Comparison of ENCODE assay signal across 12 cellular contexts in genomic region chr17:77066165-77066564, GRCh38.
DNase-seq lines count a peak whose midpoint lies in the region; ATAC-seq, FAIRE-seq and TF ChIP-seq lines count a peak whose summit lies in the region.
"Had no signal": no experiment of that assay in that cellular context is flagged by ENCODE, and none has a peak within 500 bp of the region (broad histone marks: within the 10 kb centered on the region; RNA-seq: fewer than 3 reads in every experiment).

No MANE protein-coding gene starts in this region.

- no peaks in the 10 kb centered on the region for H3K79me1 ChIP-seq in H1 (ENCODE audit: low read depth, low read length)

- ATAC-seq in GM18867 (IDR thresholded peaks at IDR 0.05; ENCODE audit: unreplicated experiment) (no peak), HG03342 (IDR thresholded peaks at IDR 0.05; ENCODE audit: unreplicated experiment) (no peak), GM18858 (IDR thresholded peaks at IDR 0.05; ENCODE audit: unreplicated experiment) (no peak)

- no peak overlapping the region for H2BK15ac ChIP-seq in H1 (ENCODE audit: low read length)

- no peak overlapping the region for H3K56ac ChIP-seq in H1 (replicated peaks; ENCODE audit: insufficient read length, low read depth, low read length)

- H4K8ac ChIP-seq in H1 (ENCODE audit: extremely low read depth, insufficient read depth, low read length) = no peak overlapping the region

- H2AFZ ChIP-seq in Loucy (ENCODE audit: low read length) (peak overlapping the region; percentile 68; the same call in 1 of the 2 replicates), H1 (ENCODE audit: low read length) (no peak overlapping the region)
- H2AFZ ChIP-seq: GM23248 had no signal

- H4K91ac ChIP-seq in H1 (replicated peaks; ENCODE audit: insufficient read length, low read length) = no peak overlapping the region

- no peak for TF ChIP-seq EP300 in H1 (IDR thresholded peaks at IDR 0.05; ENCODE audit: borderline replicate concordance in 1 of 2, low read depth in 2 of 2, low read length in 2 of 2)

- H3K36me3 ChIP-seq in BLaER1 treated with 17β-estradiol and CSF1 and Interleukin-3, amounts not matched to agents 10 nM and 100 nM = no peaks in the 10 kb centered on the region
- H3K36me3 ChIP-seq in Loucy (ENCODE audit: insufficient read depth, low read length) = no peaks in the 10 kb centered on the region
- H3K36me3 ChIP-seq in H1 (ENCODE audit: control insufficient read depth in 2 of 4, insufficient read depth in 4 of 4, low read length in 3 of 4) = no peaks in the 10 kb centered on the region
- H3K36me3 ChIP-seq: BE2C had no signal

- no peaks in the 10 kb centered on the region for H3K9me2 ChIP-seq in Loucy (replicated peaks; ENCODE audit: low read depth, low read length)

- no peak overlapping the region for H3K27ac ChIP-seq in BLaER1 treated with 17β-estradiol and CSF1 and Interleukin-3, amounts not matched to agents 10 nM and 100 nM
- no peak overlapping the region for H3K27ac ChIP-seq in H1 (ENCODE audit: low read depth, low read length)
- H3K27ac ChIP-seq: GM23248 had no signal

- no peaks in the 10 kb centered on the region for H3F3A ChIP-seq in Loucy (ENCODE audit: low read depth)

- no peak overlapping the region; the same call in 1 of the 2 replicates for H3K18ac ChIP-seq in H1 (ENCODE audit: extremely low read depth, low read length)

- H2BK120ac ChIP-seq in H1 (replicated peaks; ENCODE audit: low read depth, low read length) = no peak overlapping the region

- H3K4me3 ChIP-seq in BLaER1 treated with 17β-estradiol and CSF1 and Interleukin-3, amounts not matched to agents 10 nM and 100 nM = no peak overlapping the region
- H3K4me3 ChIP-seq in Loucy (ENCODE audit: low read length, poor library complexity, severe bottlenecking) (no peak overlapping the region), H1 (ENCODE audit: extremely low read depth in 1 of 4, insufficient read depth in 2 of 4, low read depth in 3 of 4, low read length in 4 of 4) (no peak overlapping the region)
- H3K4me3 ChIP-seq: GM23248 had no signal

- H3K9me3 ChIP-seq in BLaER1 treated with 17β-estradiol and CSF1 and Interleukin-3, amounts not matched to agents 10 nM and 100 nM (replicated peaks in 1 of 11) = no peaks in the 10 kb centered on the region
- no peaks in the 10 kb centered on the region for H3K9me3 ChIP-seq in Loucy (ENCODE audit: insufficient read depth, low read depth, low read length)
- H3K9me3 ChIP-seq in H1 (ENCODE audit: insufficient read depth in 2 of 2, low read depth in 1 of 2, low read length in 1 of 2) = no peaks in the 10 kb centered on the region
- H3K9me3 ChIP-seq: BE2C, Caco-2 had no signal

- TF ChIP-seq CTCF in Loucy (conservative IDR thresholded peaks at IDR 0.05; ENCODE audit: low read length) (no peak), H1 (IDR thresholded peaks at IDR 0.05; ENCODE audit: control extremely low read depth in 1 of 3, insufficient read depth in 1 of 3, low read depth in 1 of 3, low read length in 3 of 3) (no peak)

- H3K79me2 ChIP-seq in Loucy (ENCODE audit: insufficient read depth, low read length) = no peaks in the 10 kb centered on the region
- H3K79me2 ChIP-seq in H1 (ENCODE audit: control insufficient read depth in 1 of 2, insufficient read depth in 2 of 2, low read length in 2 of 2) = no peaks in the 10 kb centered on the region

- DNase-seq in H1 (ENCODE audit: low read depth in 1 of 2, low spot score in 2 of 2) = no peak
- DNase-seq in NCI-H2081 (lab: John Stamatoyannopoulos, UW) = no peak
- DNase-seq: GF-D8 had no signal

- no peaks in the 10 kb centered on the region for H3K27me3 ChIP-seq in BLaER1 treated with 17β-estradiol and CSF1 and Interleukin-3, amounts not matched to agents 10 nM and 100 nM
- no peaks in the 10 kb centered on the region for H3K27me3 ChIP-seq in Loucy (ENCODE audit: insufficient read depth, low read length, poor library complexity, severe bottlenecking)
- no peaks in the 10 kb centered on the region for H3K27me3 ChIP-seq in H1 (replicated peaks in 1 of 4; ENCODE audit: control insufficient read depth in 3 of 4, extremely low read depth in 1 of 4, insufficient read depth in 3 of 4, low read length in 3 of 4)
- H3K27me3 ChIP-seq: BE2C had no signal

- H3K4me1 ChIP-seq in BLaER1 treated with 17β-estradiol and CSF1 and Interleukin-3, amounts not matched to agents 10 nM and 100 nM = peaks cover 0 to 19% (median 7%) of the 10 kb centered on the region in 10 experiments; a peak in 14 of 20 replicates
- H3K4me1 ChIP-seq in Loucy (ENCODE audit: insufficient read depth, low read length, poor library complexity, severe bottlenecking) (no peaks in the 10 kb centered on the region), H1 (replicated peaks in 1 of 4; ENCODE audit: control insufficient read depth in 3 of 4, insufficient read depth in 4 of 4, low read length in 3 of 4) (peaks cover 0 to 3% (median 0%) of the 10 kb centered on the region in 4 experiments; a peak in 3 of 7 replicates)
- H3K4me1 ChIP-seq: Caco-2 had no signal

- H2BK12ac ChIP-seq in H1 (ENCODE audit: low read depth, low read length) = no peak overlapping the region

- H2BK20ac ChIP-seq in H1 (ENCODE audit: low read length) = peak overlapping the region; percentile 75; the same call in 1 of the 2 replicates

- peak overlapping the region in 1 of 11 experiments; percentile 13; a peak in 1 of 22 replicates for H3K9ac ChIP-seq in BLaER1 treated with 17β-estradiol and CSF1 and Interleukin-3, amounts not matched to agents 10 nM and 100 nM
- H3K9ac ChIP-seq in Loucy (ENCODE audit: low read depth, low read length, poor library complexity, severe bottlenecking) (no peak overlapping the region), H1 (replicated peaks in 1 of 4; ENCODE audit: extremely low read depth in 1 of 4, low read depth in 3 of 4, low read length in 3 of 4) (no peak overlapping the region)
- H3K9ac ChIP-seq: GM23248 had no signal

- H3K23me2 ChIP-seq in H1 (ENCODE audit: low read depth, low read length) = 0 out of 2 replicates have a peak, but pooled peaks cover 2% of the 10 kb centered on the region

- TF ChIP-seq POLR2A in H1 (IDR thresholded peaks at IDR 0.05; ENCODE audit: control extremely low read depth in 1 of 2, low read depth in 2 of 2, low read length in 2 of 2) = no peak

- H3K4ac ChIP-seq in H1 (replicated peaks; ENCODE audit: insufficient read length, low read depth, low read length) = no peak overlapping the region

- no peak overlapping the region for H2AK5ac ChIP-seq in H1 (ENCODE audit: low read depth, low read length)

- H3K14ac ChIP-seq in H1 (ENCODE audit: insufficient read length) = no peak overlapping the region

- POLR2A ChIA-PET in H1 (lab: Charles Lee; ENCODE audit: partially characterized antibody) = interaction anchor here (0.9 to 1.0 kb wide), 2 partner anchors 97 to 134 kb away, joined by 3 read pairs; no protein-coding TSS in a partner anchor

- no peak overlapping the region for H2BK5ac ChIP-seq in H1 (ENCODE audit: low read depth, low read length)

- no peak overlapping the region for H4K5ac ChIP-seq in H1 (ENCODE audit: insufficient read length, low read depth, low read length)

- H3K4me2 ChIP-seq in BLaER1 treated with 17β-estradiol and CSF1 and Interleukin-3, amounts not matched to agents 10 nM and 100 nM = peak overlapping the region in 8 of 11 experiments; percentile 31 to 63 (median 58); a peak in 13 of 22 replicates
- H3K4me2 ChIP-seq in Loucy (ENCODE audit: low read depth, low read length, poor library complexity, severe bottlenecking) (no peak overlapping the region), H1 (ENCODE audit: insufficient read depth in 1 of 2, low read depth in 2 of 2, low read length in 2 of 2) (no peak overlapping the region)

- no peak overlapping the region for H3K23ac ChIP-seq in H1 (ENCODE audit: insufficient read length)

- 87% methylated on average over 2 of the region's 2 CpGs; no CpG with 5 or more reads in 1 of the 2 experiments for WGBS in H1 (ENCODE audit: extremely low coverage in 1 of 2, insufficient coverage in 1 of 2, insufficient read length in 1 of 2, insufficient replicate concordance in 2 of 2, low coverage in 1 of 2, low lambda C conversion rate in 2 of 2, missing lambda C conversion rate in 1 of 2), 2 experiments

- no peaks in the 10 kb centered on the region for H4K20me1 ChIP-seq in BLaER1 treated with 17β-estradiol and CSF1 and Interleukin-3, amounts not matched to agents 10 nM and 100 nM
- H4K20me1 ChIP-seq in Loucy (ENCODE audit: insufficient read depth, low read length, poor library complexity, severe bottlenecking) (no peaks in the 10 kb centered on the region), H1 (replicated peaks in 1 of 2; ENCODE audit: control insufficient read depth in 1 of 2, insufficient read depth in 2 of 2, low read length in 2 of 2) (no peaks in the 10 kb centered on the region)

- TF ChIP-seq RAD21 in H1 (IDR thresholded peaks at IDR 0.05 in 1 of 2, conservative IDR thresholded peaks at IDR 0.05 in 1 of 2; ENCODE audit: low read depth in 2 of 2, low read length in 2 of 2) = no peak

- CTCF ChIA-PET in H1 (lab: Charles Lee; ENCODE audit: partially characterized antibody) = interaction anchor here (0.6 to 6.5 kb wide), 20 partner anchors 9 to 204 kb away, joined by 3 to 83 read pairs (median 3); partner anchors contain the start of gene MGAT5B

- no peak for FAIRE-seq in H1 (lab: Jason Lieb, UNC)
- FAIRE-seq: A204.1 had no signal

TF ChIP-seq in H1, 55 proteins besides CTCF, POLR2A, EP300 and RAD21 (continues in another document):
- no peak for TF ChIP-seq EZH2 (IDR thresholded peaks at IDR 0.05; ENCODE audit: low read depth, low read length, severe bottlenecking)
- TF ChIP-seq KDM4A (IDR thresholded peaks at IDR 0.05; ENCODE audit: low read depth, low read length, severe bottlenecking) = no peak
- no peak for TF ChIP-seq RFX5 (IDR thresholded peaks at IDR 0.05; ENCODE audit: borderline replicate concordance, low read depth, low read length)
- no peak for TF ChIP-seq GTF2F1 (IDR thresholded peaks at IDR 0.05; ENCODE audit: borderline replicate concordance, low read depth, low read length)
- TF ChIP-seq CBX8 (IDR thresholded peaks at IDR 0.05; ENCODE audit: borderline replicate concordance, low read depth, low read length) = no peak
- TF ChIP-seq KDM1A (IDR thresholded peaks at IDR 0.05; ENCODE audit: borderline replicate concordance, low read length) = no peak
- TF ChIP-seq BCL11A (IDR thresholded peaks at IDR 0.05; ENCODE audit: low read depth in 2 of 2, low read length in 2 of 2) = no peak
- TF ChIP-seq BRCA1 (IDR thresholded peaks at IDR 0.05; ENCODE audit: low read depth, low read length) = no peak
- TF ChIP-seq TEAD4 (IDR thresholded peaks at IDR 0.05; ENCODE audit: low read depth, low read length) = no peak
- TF ChIP-seq, protein P1, sequence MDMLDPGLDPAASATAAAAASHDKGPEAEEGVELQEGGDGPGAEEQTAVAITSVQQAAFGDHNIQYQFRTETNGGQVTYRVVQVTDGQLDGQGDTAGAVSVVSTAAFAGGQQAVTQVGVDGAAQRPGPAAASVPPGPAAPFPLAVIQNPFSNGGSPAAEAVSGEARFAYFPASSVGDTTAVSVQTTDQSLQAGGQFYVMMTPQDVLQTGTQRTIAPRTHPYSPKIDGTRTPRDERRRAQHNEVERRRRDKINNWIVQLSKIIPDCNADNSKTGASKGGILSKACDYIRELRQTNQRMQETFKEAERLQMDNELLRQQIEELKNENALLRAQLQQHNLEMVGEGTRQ (IDR thresholded peaks at IDR 0.05; ENCODE audit: low read length) = no peak
- no peak for TF ChIP-seq KDM5A (IDR thresholded peaks at IDR 0.05; ENCODE audit: low read length)

Comparison
In these comparisons a context has a peak if more than half of its experiments do, and no peak if none do; other contexts are left out.
1. H3K4me2 ChIP-seq: peak in BLaER1 treated with 17β-estradiol and CSF1 and Interleukin-3, amounts not matched to agents 10 nM and 100 nM (8 of 11); none in Loucy (single experiment) and H1 (0 of 2).